10 cellular contexts compared by ENCODE assay signal in the genomic region with DNA sequence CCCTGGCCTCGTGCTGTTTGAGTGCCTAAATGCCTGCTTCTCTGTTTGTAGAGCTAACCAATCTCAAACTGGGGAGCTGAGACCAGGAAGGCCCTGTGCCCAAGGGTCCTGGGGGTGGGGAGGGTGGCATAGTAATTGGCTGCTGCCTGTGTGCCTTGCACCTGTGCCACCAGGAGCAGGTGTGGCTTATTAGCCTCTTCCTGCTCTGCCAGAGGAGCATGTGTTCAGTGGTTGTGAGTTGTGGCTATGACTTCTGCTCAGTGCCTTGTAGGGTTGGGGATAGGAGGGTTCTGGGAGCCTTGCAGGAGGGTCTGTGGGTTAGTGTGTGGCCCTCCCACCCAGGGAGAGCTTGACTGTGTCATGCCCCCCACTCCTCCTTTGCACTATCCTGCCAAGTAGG.
DNase-seq lines count a peak whose midpoint lies in the region; ATAC-seq and TF ChIP-seq lines count a peak whose summit lies in the region.
"Had no signal": no experiment of that assay in that cellular context is flagged by ENCODE, and none has a peak within 500 bp of the region (broad histone marks: within the 10 kb centered on the region; RNA-seq: fewer than 3 reads in every experiment).

No MANE protein-coding gene starts in this region.

- DNase-seq in stimulated activated naive CD8-positive, alpha-beta T cell treated with anti-CD3 and anti-CD28 coated beads, Interleukin-15, amount 100 ng/mL, for 72 hours = no peak
- no peak for DNase-seq in caudate nucleus (lab: John Stamatoyannopoulos, UW)
- no peak for DNase-seq in neural progenitor cell (ENCODE audit: low spot score)
- no peak for DNase-seq in A673 (ENCODE audit: low spot score)
- no peak for DNase-seq in AML-193 (lab: John Stamatoyannopoulos, UW)
- no peak for DNase-seq in DMS 273 treated with DMSO at 0.1 percent for 48 hours (lab: John Stamatoyannopoulos, UW)
- DNase-seq in stimulated activated CD4-positive, alpha-beta T cell treated with anti-CD3 and anti-CD28 coated beads, Interleukin-2, amount 100 ng/mL, for 24 hours = no peak

- no peak overlapping the region for H3K4me3 ChIP-seq in neural progenitor cell
- H3K4me3 ChIP-seq in A673 (ENCODE audit: low read depth, low read length, poor library complexity, severe bottlenecking) = no peak overlapping the region
- H3K4me3 ChIP-seq: smooth muscle cell had no signal

- no peak overlapping the region for H3K4me3 Mint-ChIP-seq in stimulated activated naive CD8-positive, alpha-beta T cell treated with anti-CD3 and anti-CD28 coated beads, Interleukin-15, Interleukin-2, amounts not matched to agents 100 ng/mL and 50 ng/mL, for 24 hours
- H3K4me3 Mint-ChIP-seq in stimulated activated naive CD8-positive, alpha-beta T cell treated with anti-CD3 and anti-CD28 coated beads, Interleukin-15, amount 100 ng/mL, for 72 hours = no peak overlapping the region
- H3K4me3 Mint-ChIP-seq in neural progenitor cell = no peak overlapping the region

- H3K27me3 ChIP-seq in neural progenitor cell (no peaks in the 10 kb centered on the region), A673 (replicated peaks; ENCODE audit: insufficient read depth, low read depth, low read length, poor library complexity) (no peaks in the 10 kb centered on the region)

- intact Hi-C loops in A673 (cut with micrococcal nuclease; ENCODE audit: unreplicated experiment) = no loop called here

- no peaks in the 10 kb centered on the region for H3K27me3 Mint-ChIP-seq in stimulated activated naive CD8-positive, alpha-beta T cell treated with anti-CD3 and anti-CD28 coated beads, Interleukin-15, Interleukin-2, amounts not matched to agents 100 ng/mL and 50 ng/mL, for 24 hours
- no peaks in the 10 kb centered on the region for H3K27me3 Mint-ChIP-seq in stimulated activated naive CD8-positive, alpha-beta T cell treated with anti-CD3 and anti-CD28 coated beads, Interleukin-15, amount 100 ng/mL, for 72 hours
- H3K27me3 Mint-ChIP-seq in neural progenitor cell (ENCODE audit: insufficient read depth, low read depth) = peaks cover 5% of the 10 kb centered on the region

- H3K27ac ChIP-seq in caudate nucleus (ENCODE audit: low read depth, low read length) = peak overlapping the region; percentile 98
- no peak overlapping the region for H3K27ac ChIP-seq in neural progenitor cell
- H3K27ac ChIP-seq in A673 (ENCODE audit: low read depth, low read length, poor library complexity, severe bottlenecking) = no peak overlapping the region

- no peak overlapping the region for H3K9ac ChIP-seq in neural progenitor cell

- no peak overlapping the region for H3K4me2 ChIP-seq in neural progenitor cell
- H3K4me2 ChIP-seq: smooth muscle cell had no signal

- H2AFZ ChIP-seq in neural progenitor cell (replicated peaks) = no peak overlapping the region

- CTCF ChIA-PET in A673 (lab: Charles Lee) = no interaction called here

- BruUV-seq in A673 (replicated peaks; lab: Mats Ljungman, UMichigan) = no TSS peak

- POLR2A ChIA-PET in A673 (lab: Charles Lee; ENCODE audit: low non-redundant PET) = no interaction called here

- no peaks in the 10 kb centered on the region for H3K9me3 ChIP-seq in neural progenitor cell (ENCODE audit: low read depth)
- H3K9me3 ChIP-seq in A673 (ENCODE audit: low read depth, low read length, poor library complexity, severe bottlenecking) = no peaks in the 10 kb centered on the region

- H3K4me1 Mint-ChIP-seq in stimulated activated naive CD8-positive, alpha-beta T cell treated with anti-CD3 and anti-CD28 coated beads, Interleukin-15, Interleukin-2, amounts not matched to agents 100 ng/mL and 50 ng/mL, for 24 hours (ENCODE audit: low read depth) = peaks cover 93% of the 10 kb centered on the region
- H3K4me1 Mint-ChIP-seq in stimulated activated naive CD8-positive, alpha-beta T cell treated with anti-CD3 and anti-CD28 coated beads, Interleukin-15, amount 100 ng/mL, for 72 hours = peaks cover 98% of the 10 kb centered on the region
- peaks cover 95% of the 10 kb centered on the region for H3K4me1 Mint-ChIP-seq in neural progenitor cell

- no peak for ATAC-seq in stimulated activated naive CD8-positive, alpha-beta T cell treated with anti-CD3 and anti-CD28 coated beads, Interleukin-15, amount 100 ng/mL, for 72 hours

- H3K36me3 ChIP-seq in neural progenitor cell (no peaks in the 10 kb centered on the region), A673 (ENCODE audit: insufficient read depth, low read length, poor library complexity, severe bottlenecking) (no peaks in the 10 kb centered on the region)

- H3K79me2 ChIP-seq in neural progenitor cell (ENCODE audit: low read depth) = no peaks in the 10 kb centered on the region

- H3K27ac Mint-ChIP-seq in stimulated activated naive CD8-positive, alpha-beta T cell treated with anti-CD3 and anti-CD28 coated beads, Interleukin-15, Interleukin-2, amounts not matched to agents 100 ng/mL and 50 ng/mL, for 24 hours = peak overlapping the region; percentile 38
- no peak overlapping the region for H3K27ac Mint-ChIP-seq in stimulated activated naive CD8-positive, alpha-beta T cell treated with anti-CD3 and anti-CD28 coated beads, Interleukin-15, amount 100 ng/mL, for 72 hours
- H3K27ac Mint-ChIP-seq in neural progenitor cell = peak overlapping the region; percentile 10

- peaks cover 70% of the 10 kb centered on the region for H3K4me1 ChIP-seq in neural progenitor cell
- H3K4me1 ChIP-seq in A673 (ENCODE audit: insufficient read depth, low read length, poor library complexity, severe bottlenecking) = peaks cover 98% of the 10 kb centered on the region

- H4K20me1 ChIP-seq in neural progenitor cell (ENCODE audit: low read depth) = peaks cover 36% of the 10 kb centered on the region

- no peak for TF ChIP-seq CTCF in neural progenitor cell (IDR thresholded peaks at IDR 0.05)
- TF ChIP-seq CTCF in A673 (conservative IDR thresholded peaks at IDR 0.05; ENCODE audit: low read depth, low read length) = no peak

- peaks cover 14% of the 10 kb centered on the region for H3F3A ChIP-seq in neural progenitor cell (ENCODE audit: low read depth)

- no peaks in the 10 kb centered on the region for H3K9me3 Mint-ChIP-seq in stimulated activated naive CD8-positive, alpha-beta T cell treated with anti-CD3 and anti-CD28 coated beads, Interleukin-15, Interleukin-2, amounts not matched to agents 100 ng/mL and 50 ng/mL, for 24 hours
- H3K9me3 Mint-ChIP-seq in stimulated activated naive CD8-positive, alpha-beta T cell treated with anti-CD3 and anti-CD28 coated beads, Interleukin-15, amount 100 ng/mL, for 72 hours = no peaks in the 10 kb centered on the region
- H3K9me3 Mint-ChIP-seq in neural progenitor cell = no peaks in the 10 kb centered on the region
- H3K9me3 Mint-ChIP-seq: activated T-helper 1 cell treated with anti-CD3 and anti-CD28 coated beads, Interleukin-12 subunit alpha, Interleukin-12 subunit beta, Interleukin-2, Interleukin-4 antibody, amounts not matched to agents 30 ng/mL and 10 ng/mL and 1 ng/mL, durations not matched to agents 14 hours and 24 hours and 36 hours had no signal

- H3K36me3 Mint-ChIP-seq in stimulated activated naive CD8-positive, alpha-beta T cell treated with anti-CD3 and anti-CD28 coated beads, Interleukin-15, Interleukin-2, amounts not matched to agents 100 ng/mL and 50 ng/mL, for 24 hours (ENCODE audit: low read depth) = no peaks in the 10 kb centered on the region
- peaks cover 2% of the 10 kb centered on the region for H3K36me3 Mint-ChIP-seq in neural progenitor cell

Comparison
In these comparisons a context has a peak if more than half of its experiments do, and no peak if none do; other contexts are left out.
1. H3K27ac Mint-ChIP-seq: peak in stimulated activated naive CD8-positive, alpha-beta T cell treated with anti-CD3 and anti-CD28 coated beads, Interleukin-15, Interleukin-2, amounts not matched to agents 100 ng/mL and 50 ng/mL, for 24 hours (single experiment) and neural progenitor cell (single experiment); none in stimulated activated naive CD8-positive, alpha-beta T cell treated with anti-CD3 and anti-CD28 coated beads, Interleukin-15, amount 100 ng/mL, for 72 hours (0 of 2).